In genomic region chr14:21089271-21089670, GRCh38 we compare ENCODE assay signal across 18 cellular contexts. TPM values are rescaled to one million over a fixed set of nuclear protein-coding genes. Genes with fewer than 3 reads are reported as not detected.
DNase-seq lines count a peak whose midpoint lies in the region; TF ChIP-seq lines count a peak whose summit lies in the region.
"Had no signal": no experiment of that assay in that cellular context is flagged by ENCODE, and none has a peak within 500 bp of the region (broad histone marks: within the 10 kb centered on the region; RNA-seq: fewer than 3 reads in every experiment).

No MANE protein-coding gene starts in this region.

- H3K27me3 Mint-ChIP-seq in activated CD4-positive, alpha-beta memory T cell treated with anti-CD3 and anti-CD28 coated beads for 36 hours = no peaks in the 10 kb centered on the region
- no peaks in the 10 kb centered on the region for H3K27me3 Mint-ChIP-seq in activated CD4-positive, alpha-beta memory T cell treated with anti-CD3 and anti-CD28 coated beads, Interleukin-2, amount 10 ng/mL, durations not matched to agents 7 days and 5 days
- peaks cover 22% of the 10 kb centered on the region for H3K27me3 Mint-ChIP-seq in glutamatergic neuron (ENCODE audit: unreplicated experiment)
- no peaks in the 10 kb centered on the region for H3K27me3 Mint-ChIP-seq in osteocyte (ENCODE audit: unreplicated experiment)

- intact Hi-C loops in activated CD4-positive, alpha-beta memory T cell treated with anti-CD3 and anti-CD28 coated beads for 36 hours (cut with micrococcal nuclease) = no loop called here
- intact Hi-C loops in posterior cingulate gyrus (cut with DNase I) = no loop called here

- peak overlapping the region; percentile 45 for H3K27ac ChIP-seq in RWPE1
- H3K27ac ChIP-seq: gastrocnemius medialis had no signal

- DNase-seq in activated CD4-positive, alpha-beta memory T cell treated with anti-CD3 and anti-CD28 coated beads for 36 hours = no peak
- no peak for DNase-seq in activated CD4-positive, alpha-beta memory T cell treated with anti-CD3 and anti-CD28 coated beads, Interleukin-2, amount 10 ng/mL, durations not matched to agents 7 days and 5 days
- no peak for DNase-seq in RWPE1 (ENCODE audit: low spot score)
- no peak for DNase-seq in glutamatergic neuron
- no peak for DNase-seq in osteocyte (ENCODE audit: extremely low spot score, unreplicated experiment)
- DNase-seq in NCI-H2196 treated with DMSO at 0.1 percent for 48 hours (lab: John Stamatoyannopoulos, UW; ENCODE audit: unreplicated experiment) = no peak
- DNase-seq in activated naive CD4-positive, alpha-beta T cell (lab: John Stamatoyannopoulos, UW) = no peak
- no peak for DNase-seq in posterior cingulate gyrus
- DNase-seq: activated CD4-positive, CD25-positive, alpha-beta regulatory T cell; activated effector memory CD4-positive, alpha-beta T cell treated with anti-CD3 and anti-CD28 coated beads, Interleukin-2, amount 50 U/mL, for 16 hours; gastrocnemius medialis; left lung; NCI-H1417 treated with DMSO at 0.1 percent for 48 hours; NCI-H226; stomach had no signal

- no peaks in the 10 kb centered on the region for H3K9me3 Mint-ChIP-seq in activated CD4-positive, alpha-beta memory T cell treated with anti-CD3 and anti-CD28 coated beads for 36 hours
- H3K9me3 Mint-ChIP-seq in activated CD4-positive, alpha-beta memory T cell treated with anti-CD3 and anti-CD28 coated beads, Interleukin-2, amount 10 ng/mL, durations not matched to agents 7 days and 5 days = no peaks in the 10 kb centered on the region
- H3K9me3 Mint-ChIP-seq in glutamatergic neuron (ENCODE audit: unreplicated experiment) = peaks cover 22% of the 10 kb centered on the region
- H3K9me3 Mint-ChIP-seq in osteocyte (ENCODE audit: unreplicated experiment) = no peaks in the 10 kb centered on the region

- H3K4me1 Mint-ChIP-seq in activated CD4-positive, alpha-beta memory T cell treated with anti-CD3 and anti-CD28 coated beads for 36 hours (ENCODE audit: low read depth) = peaks cover 23% of the 10 kb centered on the region
- peaks cover 28% of the 10 kb centered on the region for H3K4me1 Mint-ChIP-seq in activated CD4-positive, alpha-beta memory T cell treated with anti-CD3 and anti-CD28 coated beads, Interleukin-2, amount 10 ng/mL, durations not matched to agents 7 days and 5 days
- H3K4me1 Mint-ChIP-seq in glutamatergic neuron (ENCODE audit: low read depth, unreplicated experiment) (peaks cover 39% of the 10 kb centered on the region), osteocyte (ENCODE audit: unreplicated experiment) (peaks cover 30% of the 10 kb centered on the region)

- CTCF ChIA-PET in activated CD4-positive, alpha-beta memory T cell treated with anti-CD3 and anti-CD28 coated beads for 36 hours (lab: Charles Lee) = interaction anchor here (0.5 to 9.1 kb wide), 9 partner anchors 8 to 75 kb away, joined by 3 to 146 read pairs (median 9); partner anchors contain the start of genes ARHGEF40 and TMEM253
- CTCF ChIA-PET in activated CD4-positive, alpha-beta memory T cell treated with anti-CD3 and anti-CD28 coated beads, Interleukin-2, amount 10 ng/mL, durations not matched to agents 7 days and 5 days (lab: Charles Lee) = interaction anchor here (0.9 to 5.1 kb wide), 11 partner anchors 10 to 118 kb away, joined by 3 to 81 read pairs (median 4); partner anchors contain the start of genes ARHGEF40 and TMEM253
- CTCF ChIA-PET in RWPE1 (lab: Yijun Ruan, JAX) = interaction anchor here (0.5 to 2.1 kb wide), 7 partner anchors 14 to 793 kb away, joined by 3 to 7 read pairs (median 3); no protein-coding TSS in a partner anchor

- H3K36me3 Mint-ChIP-seq in activated CD4-positive, alpha-beta memory T cell treated with anti-CD3 and anti-CD28 coated beads for 36 hours = peaks cover 1% of the 10 kb centered on the region
- no peaks in the 10 kb centered on the region for H3K36me3 Mint-ChIP-seq in activated CD4-positive, alpha-beta memory T cell treated with anti-CD3 and anti-CD28 coated beads, Interleukin-2, amount 10 ng/mL, durations not matched to agents 7 days and 5 days (ENCODE audit: low read depth)
- H3K36me3 Mint-ChIP-seq in glutamatergic neuron (ENCODE audit: unreplicated experiment) (no peaks in the 10 kb centered on the region), osteocyte (ENCODE audit: unreplicated experiment) (peaks cover 34% of the 10 kb centered on the region)

- no peak overlapping the region for H3K4me3 Mint-ChIP-seq in activated CD4-positive, alpha-beta memory T cell treated with anti-CD3 and anti-CD28 coated beads for 36 hours
- H3K4me3 Mint-ChIP-seq in activated CD4-positive, alpha-beta memory T cell treated with anti-CD3 and anti-CD28 coated beads, Interleukin-2, amount 10 ng/mL, durations not matched to agents 7 days and 5 days = no peak overlapping the region
- H3K4me3 Mint-ChIP-seq in glutamatergic neuron (ENCODE audit: unreplicated experiment) = no peak overlapping the region
- no peak overlapping the region for H3K4me3 Mint-ChIP-seq in osteocyte (ENCODE audit: unreplicated experiment)

- H3K27ac Mint-ChIP-seq in activated CD4-positive, alpha-beta memory T cell treated with anti-CD3 and anti-CD28 coated beads for 36 hours = peak overlapping the region; percentile 24
- no peak overlapping the region for H3K27ac Mint-ChIP-seq in activated CD4-positive, alpha-beta memory T cell treated with anti-CD3 and anti-CD28 coated beads, Interleukin-2, amount 10 ng/mL, durations not matched to agents 7 days and 5 days
- H3K27ac Mint-ChIP-seq in glutamatergic neuron (ENCODE audit: unreplicated experiment) (peak overlapping the region; percentile 35), osteocyte (ENCODE audit: unreplicated experiment) (peak overlapping the region; percentile 90)

- TF ChIP-seq CTCF in RWPE1 (conservative IDR thresholded peaks at IDR 0.05; ENCODE audit: low read depth) (no peak), glutamatergic neuron (IDR thresholded peaks at IDR 0.05; ENCODE audit: partially characterized antibody, unreplicated experiment) (no peak), osteocyte (IDR thresholded peaks at IDR 0.05) (no peak)

- POLR2A ChIA-PET in activated CD4-positive, alpha-beta memory T cell treated with anti-CD3 and anti-CD28 coated beads for 36 hours (lab: Charles Lee) = no interaction called here
- POLR2A ChIA-PET in activated CD4-positive, alpha-beta memory T cell treated with anti-CD3 and anti-CD28 coated beads, Interleukin-2, amount 10 ng/mL, durations not matched to agents 7 days and 5 days (lab: Charles Lee) = interaction anchor here (2.0 to 4.1 kb wide), 3 partner anchors 14 to 21 kb away, joined by 6 to 31 read pairs (median 19); partner anchors contain the start of gene ARHGEF40
- POLR2A ChIA-PET in RWPE1 (lab: Yijun Ruan, JAX; ENCODE audit: low non-redundant PET) = no interaction called here

RNA-seq across cellular contexts. Expression of gene ZNF219, which starts 9.2 kb away (rescaled TPM):
- total RNA-seq in activated CD4-positive, alpha-beta memory T cell treated with anti-CD3 and anti-CD28 coated beads for 36 hours = 10 to 100 TPM in 1 of 2 experiments, 1 to 10 TPM in 1; 9.9 to 10.7 TPM
- 1 to 10 TPM; 5.3 to 5.8 TPM for total RNA-seq in activated CD4-positive, alpha-beta memory T cell treated with anti-CD3 and anti-CD28 coated beads, Interleukin-2, amount 10 ng/mL, durations not matched to agents 7 days and 5 days
- total RNA-seq in glutamatergic neuron (ENCODE audit: unreplicated experiment) (103 TPM), osteocyte (20.5 and 25.2 TPM in 2 replicates)

RNA-seq across cellular contexts. Expression of gene TMEM253, which starts 11.6 kb away (rescaled TPM):
- not detected for total RNA-seq in activated CD4-positive, alpha-beta memory T cell treated with anti-CD3 and anti-CD28 coated beads for 36 hours
- not detected for total RNA-seq in activated CD4-positive, alpha-beta memory T cell treated with anti-CD3 and anti-CD28 coated beads, Interleukin-2, amount 10 ng/mL, durations not matched to agents 7 days and 5 days
- total RNA-seq in glutamatergic neuron (ENCODE audit: unreplicated experiment) (0.64 TPM), osteocyte (1.2 TPM in 2 replicates)
- total RNA-seq: T-helper 2 cell treated with Interferon-gamma antibody and Interleukin-4, amounts not matched to agents 100 ng/mL and 5 ng/mL, for 36 hours had no signal

RNA-seq across cellular contexts. Expression of gene ARHGEF40, which starts 19.2 kb away (rescaled TPM):
- total RNA-seq in activated CD4-positive, alpha-beta memory T cell treated with anti-CD3 and anti-CD28 coated beads for 36 hours = under 1 TPM; 0.33 to 0.44 TPM
- total RNA-seq in activated CD4-positive, alpha-beta memory T cell treated with anti-CD3 and anti-CD28 coated beads, Interleukin-2, amount 10 ng/mL, durations not matched to agents 7 days and 5 days = under 1 TPM; 0.18 to 0.28 TPM
- total RNA-seq in glutamatergic neuron (ENCODE audit: unreplicated experiment) (42.4 TPM), osteocyte (126 and 139 TPM in 2 replicates)
- total RNA-seq: T-helper 2 cell treated with Interferon-gamma antibody and Interleukin-4, amounts not matched to agents 100 ng/mL and 5 ng/mL, for 36 hours had no signal

RNA-seq across cellular contexts. Expression of gene RNASE8, which starts 31.6 kb away (rescaled TPM):
- not detected for total RNA-seq in activated CD4-positive, alpha-beta memory T cell treated with anti-CD3 and anti-CD28 coated beads for 36 hours
- not detected for total RNA-seq in activated CD4-positive, alpha-beta memory T cell treated with anti-CD3 and anti-CD28 coated beads, Interleukin-2, amount 10 ng/mL, durations not matched to agents 7 days and 5 days
- total RNA-seq in glutamatergic neuron (ENCODE audit: unreplicated experiment) (not detected), osteocyte (not detected in 2 replicates)
- total RNA-seq: gastrocnemius medialis; HT-29; left lung; stomach; T-helper 2 cell treated with Interferon-gamma antibody and Interleukin-4, amounts not matched to agents 100 ng/mL and 5 ng/mL, for 36 hours; urinary bladder had no signal

RNA-seq across cellular contexts. Expression of gene RNASE7, which starts 47.1 kb away (rescaled TPM):
- total RNA-seq in activated CD4-positive, alpha-beta memory T cell treated with anti-CD3 and anti-CD28 coated beads for 36 hours = not detected
- not detected for total RNA-seq in activated CD4-positive, alpha-beta memory T cell treated with anti-CD3 and anti-CD28 coated beads, Interleukin-2, amount 10 ng/mL, durations not matched to agents 7 days and 5 days
- total RNA-seq in glutamatergic neuron (ENCODE audit: unreplicated experiment) (not detected), osteocyte (not detected in 2 replicates)
- total RNA-seq: HT-29; left lung; T-helper 2 cell treated with Interferon-gamma antibody and Interleukin-4, amounts not matched to agents 100 ng/mL and 5 ng/mL, for 36 hours; urinary bladder had no signal

Comparison
In these comparisons a context has a peak if more than half of its experiments do, and no peak if none do; other contexts are left out.
1. RNA of gene ARHGEF40, which starts 19.2 kb away (total RNA-seq): 126 to 139 TPM in osteocyte and 42.4 TPM in glutamatergic neuron (single experiment); 0.33 to 0.44 TPM in activated CD4-positive, alpha-beta memory T cell treated with anti-CD3 and anti-CD28 coated beads for 36 hours and 0.18 to 0.28 TPM in activated CD4-positive, alpha-beta memory T cell treated with anti-CD3 and anti-CD28 coated beads, Interleukin-2, amount 10 ng/mL, durations not matched to agents 7 days and 5 days; every median in the first group is over 10 times any median in the second.